In genomic region chr9:105195259-105195658, GRCh38 we compare ENCODE assay signal across 20 cellular contexts.
"Had no signal": no experiment of that assay in that cellular context is flagged by ENCODE, and none has a peak within 500 bp of the region (broad histone marks: within the 10 kb centered on the region; RNA-seq: fewer than 3 reads in every experiment).

No MANE protein-coding gene starts in this region.

- DNase-seq: effector CD8-positive, alpha-beta T cell; endodermal cell; erythroblast; esophagus squamous epithelium; gastrocnemius medialis; head of caudate nucleus; left ventricle myocardium superior; lower lobe of right lung; natural killer cell; right lobe of liver; small intestine; stimulated activated CD4-positive, alpha-beta T cell treated with anti-CD3 and anti-CD28 coated beads, Interleukin-15, amount 100 ng/mL, for 24 hours; stimulated activated CD4-positive, alpha-beta T cell treated with anti-CD3 and anti-CD28 coated beads, Interleukin-2, amount 100 ng/mL, for 48 hours; stimulated activated naive B cell treated with anti-CD40 and anti-IgM and Interleukin-4, amounts not matched to agents 10 μg/mL and 1 μg/mL and 100 μg/mL, for 72 hours; transverse colon; upper lobe of right lung; uterus had no signal

- ATAC-seq: gastrocnemius medialis; left ventricle myocardium superior; lower lobe of right lung; natural killer cell; right lobe of liver; stimulated activated naive B cell treated with anti-CD40 and anti-IgM and Interleukin-4, amounts not matched to agents 10 μg/mL and 1 μg/mL and 100 μg/mL, for 72 hours; upper lobe of right lung had no signal

- H3K36me3 ChIP-seq: esophagus squamous epithelium, gastrocnemius medialis, lower lobe of right lung, neutrophil, right lobe of liver, thoracic aorta, transverse colon, upper lobe of right lung, uterus had no signal

- H2AFZ ChIP-seq: parathyroid adenoma had no signal

- H3K4me3 ChIP-seq: esophagus squamous epithelium, gastrocnemius medialis, lower lobe of right lung, right lobe of liver, thoracic aorta, transverse colon, upper lobe of right lung, uterus had no signal

- H3K79me2 ChIP-seq: parathyroid adenoma had no signal

- H3K27ac ChIP-seq: esophagus squamous epithelium, gastrocnemius medialis, lower lobe of right lung, neutrophil, parathyroid adenoma, right lobe of liver, thoracic aorta, transverse colon, upper lobe of right lung, uterus had no signal

- H3K9me3 ChIP-seq: esophagus squamous epithelium, gastrocnemius medialis, lower lobe of right lung, neutrophil, right lobe of liver, thoracic aorta, transverse colon, upper lobe of right lung, uterus had no signal

- H3K9ac ChIP-seq: parathyroid adenoma had no signal

- H3K4me1 ChIP-seq: esophagus squamous epithelium, gastrocnemius medialis, parathyroid adenoma, transverse colon, upper lobe of right lung, uterus had no signal

- H3K27me3 ChIP-seq: esophagus squamous epithelium, gastrocnemius medialis, neutrophil, right lobe of liver, transverse colon, upper lobe of right lung, uterus had no signal
